15 cellular contexts compared by ENCODE assay signal in genomic region chr5:62432618-62433064, GRCh38. TPM values are rescaled to one million over a fixed set of nuclear protein-coding genes. Genes with fewer than 3 reads are reported as not detected.
DNase-seq lines count a peak whose midpoint lies in the region; ATAC-seq, FAIRE-seq and TF ChIP-seq lines count a peak whose summit lies in the region.
"Had no signal": no experiment of that assay in that cellular context is flagged by ENCODE, and none has a peak within 500 bp of the region (broad histone marks: within the 10 kb centered on the region; RNA-seq: fewer than 3 reads in every experiment).

No MANE protein-coding gene starts in this region.

- peaks cover 28 to 50% of the 10 kb centered on the region in 2 experiments for H3K79me1 ChIP-seq in IMR-90 (ENCODE audit: low read depth in 1 of 2, low read length in 2 of 2)

- H3K9ac ChIP-seq in IMR-90 (ENCODE audit: low read depth, low read length): no peak overlapping the region
- peak overlapping the region in 2 of 3 donors; percentile 20 to 54 for H3K9ac ChIP-seq in skeletal muscle tissue (ENCODE audit: low read depth in 1 of 3, low read length in 3 of 3)

- no peaks in the 10 kb centered on the region; the same call in none of the 2 replicates for H4K20me1 ChIP-seq in IMR-90 (ENCODE audit: insufficient read depth, low read length)

- H3K27me3 ChIP-seq in IMR-90 (ENCODE audit: control insufficient read depth, insufficient read depth, low read length) (no peaks in the 10 kb centered on the region), skeletal muscle tissue (ENCODE audit: control insufficient read depth in 3 of 3, insufficient read depth in 3 of 3, low read length in 3 of 3) (no peaks in the 10 kb centered on the region)
- H3K27me3 ChIP-seq: brain microvascular endothelial cell had no signal

- H2AFZ ChIP-seq in IMR-90 (replicated peaks; ENCODE audit: low read length, poor library complexity): no peak overlapping the region

- no peak overlapping the region for H3K4me3 ChIP-seq in IMR-90 (ENCODE audit: insufficient read depth, low read depth, low read length)
- H3K4me3 ChIP-seq in skeletal muscle tissue (ENCODE audit: low read length in 3 of 3): peak overlapping the region in 2 of 3 donors; percentile 29 to 57

- no peak overlapping the region for H3K14ac ChIP-seq in IMR-90 (replicated peaks; ENCODE audit: low read depth, low read length)

- no peak overlapping the region for H3K56ac ChIP-seq in IMR-90 (ENCODE audit: extremely low read depth, insufficient read depth, low read length)

- BruUV-seq in IMR-90 (replicated peaks; lab: Mats Ljungman, UMichigan): no TSS peak

- H3K4me1 Mint-ChIP-seq in activated T-helper 1 cell treated with anti-CD3 and anti-CD28 coated beads, Interleukin-12 subunit alpha, Interleukin-12 subunit beta, Interleukin-2, Interleukin-4 antibody, amounts not matched to agents 30 ng/mL and 10 ng/mL and 1 ng/mL, durations not matched to agents 14 hours and 24 hours and 36 hours (ENCODE audit: low read depth): no peaks in the 10 kb centered on the region

- no peak overlapping the region for H2BK120ac ChIP-seq in IMR-90 (ENCODE audit: low read depth, low read length)

- H3K9me1 ChIP-seq in IMR-90 (ENCODE audit: insufficient read depth, low read length): no peaks in the 10 kb centered on the region

- no peak overlapping the region for H2BK20ac ChIP-seq in IMR-90 (ENCODE audit: low read depth, low read length)

- CTCF ChIA-PET in IMR-90 (lab: Yijun Ruan, JAX): interaction anchor here (0.8 kb wide), 1 partner anchor 54 kb away, joined by 5 read pairs; no protein-coding TSS in a partner anchor

- no peak overlapping the region for H4K91ac ChIP-seq in IMR-90 (ENCODE audit: insufficient read depth, low read depth, low read length)

- dilution Hi-C loops in IMR-90 (cut with HindIII; ENCODE audit: low sequenced_read_pairs, unreplicated experiment): no loop called here

- no peak overlapping the region for H3K27ac Mint-ChIP-seq in activated T-helper 1 cell treated with anti-CD3 and anti-CD28 coated beads, Interleukin-12 subunit alpha, Interleukin-12 subunit beta, Interleukin-2, Interleukin-4 antibody, amounts not matched to agents 30 ng/mL and 10 ng/mL and 1 ng/mL, durations not matched to agents 14 hours and 24 hours and 36 hours

- TF ChIP-seq POLR2A in IMR-90 (IDR thresholded peaks at IDR 0.05; ENCODE audit: low read depth, low read length) (no peak), GM12892 (IDR thresholded peaks at IDR 0.05; ENCODE audit: low read depth, low read length) (no peak)

- H4K8ac ChIP-seq in IMR-90 (ENCODE audit: low read depth in 2 of 2, low read length in 2 of 2): no peak overlapping the region

- no peak overlapping the region for H2BK5ac ChIP-seq in IMR-90 (ENCODE audit: low read depth, low read length, poor library complexity, severe bottlenecking)

- H2AK9ac ChIP-seq in IMR-90 (replicated peaks; ENCODE audit: low read depth, low read length, poor library complexity): no peak overlapping the region

- H3K23ac ChIP-seq in IMR-90 (ENCODE audit: low read depth, low read length): no peak overlapping the region

- H3K36me3 ChIP-seq in IMR-90 (ENCODE audit: control insufficient read depth, insufficient read depth, low read length) (no peaks in the 10 kb centered on the region), skeletal muscle tissue (ENCODE audit: control insufficient read depth in 3 of 3, insufficient read depth in 3 of 3, low read length in 3 of 3) (peaks cover 0 to 2% (median 0%) of the 10 kb centered on the region in 3 donors)
- H3K36me3 ChIP-seq: brain microvascular endothelial cell had no signal

- ATAC-seq in IMR-90 (ENCODE audit: low read depth) (no peak), left ventricle myocardium superior (peak; percentile 62)
- ATAC-seq: naive thymus-derived CD8-positive, alpha-beta T cell had no signal

- no CpG with 5 or more reads among the region's 5 CpGs for WGBS in IMR-90 (ENCODE audit: extremely low coverage in 2 of 2, insufficient read length in 1 of 2), 2 experiments

- H3K9me3 ChIP-seq in IMR-90 (ENCODE audit: control insufficient read depth, insufficient read depth, low read length) (no peaks in the 10 kb centered on the region), skeletal muscle tissue (ENCODE audit: control insufficient read depth in 3 of 3, low read length in 3 of 3) (no peaks in the 10 kb centered on the region)

- FAIRE-seq in GM12892 (lab: Jason Lieb, UNC): no peak

- H3K4ac ChIP-seq in IMR-90 (ENCODE audit: low read depth, low read length): no peak overlapping the region

- TF ChIP-seq CTCF in IMR-90 (conservative IDR thresholded peaks at IDR 0.05; ENCODE audit: low read depth, low read length): no peak

- DNase-seq in IMR-90 (no peak), left ventricle myocardium superior (no peak), GM12892 (ENCODE audit: insufficient read length) (no peak), GM19240 (ENCODE audit: insufficient read length, low spot score) (no peak), dermis blood vessel endothelial cell (no peak)
- no peak for DNase-seq in activated T-helper 1 cell treated with anti-CD3 and anti-CD28 coated beads, Interleukin-12 subunit alpha, Interleukin-12 subunit beta, Interleukin-2, Interleukin-4 antibody, amounts not matched to agents 30 ng/mL and 10 ng/mL and 1 ng/mL, durations not matched to agents 14 hours and 24 hours and 36 hours (ENCODE audit: low spot score)
- DNase-seq: activated CD4-positive, CD25-positive, alpha-beta regulatory T cell; activated T-cell treated with anti-CD3 and anti-CD28 coated beads, Interleukin-2, amount 50 U/mL, for 48 hours; brain microvascular endothelial cell; naive thymus-derived CD8-positive, alpha-beta T cell; NCI-H2081; stimulated activated CD8-positive, alpha-beta memory T cell treated with anti-CD3 and anti-CD28 coated beads, Interleukin-4, amount 100 ng/mL, for 48 hours had no signal

- no peak overlapping the region for H3K4me3 Mint-ChIP-seq in activated T-helper 1 cell treated with anti-CD3 and anti-CD28 coated beads, Interleukin-12 subunit alpha, Interleukin-12 subunit beta, Interleukin-2, Interleukin-4 antibody, amounts not matched to agents 30 ng/mL and 10 ng/mL and 1 ng/mL, durations not matched to agents 14 hours and 24 hours and 36 hours
- H3K4me3 Mint-ChIP-seq: naive thymus-derived CD8-positive, alpha-beta T cell had no signal

- no peaks in the 10 kb centered on the region for H3K27me3 Mint-ChIP-seq in activated T-helper 1 cell treated with anti-CD3 and anti-CD28 coated beads, Interleukin-12 subunit alpha, Interleukin-12 subunit beta, Interleukin-2, Interleukin-4 antibody, amounts not matched to agents 30 ng/mL and 10 ng/mL and 1 ng/mL, durations not matched to agents 14 hours and 24 hours and 36 hours (ENCODE audit: insufficient read depth)
- H3K27me3 Mint-ChIP-seq: naive thymus-derived CD8-positive, alpha-beta T cell had no signal

- H3K4me1 ChIP-seq in IMR-90 (ENCODE audit: control insufficient read depth, insufficient read depth, low read length) (no peaks in the 10 kb centered on the region), skeletal muscle tissue (ENCODE audit: control insufficient read depth in 3 of 3, insufficient read depth in 3 of 3, low read length in 3 of 3) (peaks cover 9 to 19% (median 17%) of the 10 kb centered on the region in 3 donors)

- no peak for TF ChIP-seq RAD21 in IMR-90 (IDR thresholded peaks at IDR 0.05; ENCODE audit: low read length)

- H3K27ac ChIP-seq in IMR-90 (ENCODE audit: insufficient read depth, low read length) (no peak overlapping the region), angular gyrus (ENCODE audit: low read depth, low read length) (peak overlapping the region; percentile 24), skeletal muscle tissue (ENCODE audit: low read depth, low read length) (peak overlapping the region; percentile 1)
- H3K27ac ChIP-seq: brain microvascular endothelial cell, C4-2B had no signal

- H3K4me2 ChIP-seq in IMR-90 (ENCODE audit: low read depth, low read length): no peak overlapping the region

- no peak overlapping the region for H4K5ac ChIP-seq in IMR-90 (ENCODE audit: low read depth, low read length)

- intact Hi-C loops in IMR-90 (cut with micrococcal nuclease) (no loop called here), left ventricle myocardium superior (cut with micrococcal nuclease) (no loop called here)
- intact Hi-C loops in activated T-helper 1 cell treated with anti-CD3 and anti-CD28 coated beads, Interleukin-12 subunit alpha, Interleukin-12 subunit beta, Interleukin-2, Interleukin-4 antibody, amounts not matched to agents 30 ng/mL and 10 ng/mL and 1 ng/mL, durations not matched to agents 14 hours and 24 hours and 36 hours (cut with micrococcal nuclease): no loop called here

- H3K36me3 Mint-ChIP-seq in activated T-helper 1 cell treated with anti-CD3 and anti-CD28 coated beads, Interleukin-12 subunit alpha, Interleukin-12 subunit beta, Interleukin-2, Interleukin-4 antibody, amounts not matched to agents 30 ng/mL and 10 ng/mL and 1 ng/mL, durations not matched to agents 14 hours and 24 hours and 36 hours (ENCODE audit: low read depth): no peaks in the 10 kb centered on the region

- POLR2A ChIA-PET in IMR-90 (lab: Charles Lee; ENCODE audit: unreplicated experiment): no interaction called here

- H3K18ac ChIP-seq in IMR-90 (ENCODE audit: low read depth, low read length): no peak overlapping the region

- H2BK15ac ChIP-seq in IMR-90 (ENCODE audit: low read depth, low read length): no peak overlapping the region

- no peaks in the 10 kb centered on the region for H3K9me3 Mint-ChIP-seq in activated T-helper 1 cell treated with anti-CD3 and anti-CD28 coated beads, Interleukin-12 subunit alpha, Interleukin-12 subunit beta, Interleukin-2, Interleukin-4 antibody, amounts not matched to agents 30 ng/mL and 10 ng/mL and 1 ng/mL, durations not matched to agents 14 hours and 24 hours and 36 hours
- H3K9me3 Mint-ChIP-seq: naive thymus-derived CD8-positive, alpha-beta T cell had no signal

- in situ Hi-C loops in IMR-90 (cut with MboI; ENCODE audit: low sequenced_read_pairs): no loop called here

- no peak overlapping the region for H2AK5ac ChIP-seq in IMR-90 (ENCODE audit: low read depth, low read length)

RNA-seq across cellular contexts. Expression of gene IPO11, which starts 20.1 kb away (rescaled TPM):
- total RNA-seq in IMR-90 (2012; rRNA removed): 34.4 and 40.0 TPM in 2 replicates
- polyA plus RNA-seq in IMR-90 (2012; rRNA removed): 8.3 and 12.6 TPM in 2 replicates
- 3.0 and 5.3 TPM in 2 replicates for polyA plus RNA-seq in IMR-90 (2012; cell fraction: cytosol; rRNA removed)
- polyA plus RNA-seq in IMR-90 (2012; cell fraction: nucleus; rRNA removed; ENCODE audit: low replicate concordance): 2.8 and 9.2 TPM in 2 replicates
- total RNA-seq in left ventricle myocardium superior: 38.9 TPM
- total RNA-seq in skeletal muscle tissue: 30.3 TPM
- polyA plus RNA-seq in GM12892 (2012; ENCODE audit: missing spikeins): 15.9 TPM
- total RNA-seq in activated T-helper 1 cell treated with anti-CD3 and anti-CD28 coated beads, Interleukin-12 subunit alpha, Interleukin-12 subunit beta, Interleukin-2, Interleukin-4 antibody, amounts not matched to agents 30 ng/mL and 10 ng/mL and 1 ng/mL, durations not matched to agents 14 hours and 24 hours and 36 hours: 52.5 and 54.2 TPM in 2 replicates
- total RNA-seq in dermis blood vessel endothelial cell: 131 and 188 TPM in 2 replicates

RNA-seq across cellular contexts. Expression of gene DIMT1, which starts 28.9 kb away (rescaled TPM):
- total RNA-seq in IMR-90 (2012; rRNA removed) (45.3 and 46.4 TPM in 2 replicates), left ventricle myocardium superior (18.8 TPM), skeletal muscle tissue (13.0 TPM), dermis blood vessel endothelial cell (51.4 and 83.0 TPM in 2 replicates)
- polyA plus RNA-seq in IMR-90 (2012; rRNA removed): 22.3 and 27.5 TPM in 2 replicates
- polyA plus RNA-seq in IMR-90 (2012; cell fraction: cytosol; rRNA removed): 9.4 and 12.3 TPM in 2 replicates
- 7.8 and 18.5 TPM in 2 replicates for polyA plus RNA-seq in IMR-90 (2012; cell fraction: nucleus; rRNA removed; ENCODE audit: low replicate concordance)
- 24.0 TPM for polyA plus RNA-seq in GM12892 (2012; ENCODE audit: missing spikeins)
- total RNA-seq in activated T-helper 1 cell treated with anti-CD3 and anti-CD28 coated beads, Interleukin-12 subunit alpha, Interleukin-12 subunit beta, Interleukin-2, Interleukin-4 antibody, amounts not matched to agents 30 ng/mL and 10 ng/mL and 1 ng/mL, durations not matched to agents 14 hours and 24 hours and 36 hours: 42.4 and 45.0 TPM in 2 replicates
